8 cellular contexts compared by ENCODE assay signal in the genomic region with DNA sequence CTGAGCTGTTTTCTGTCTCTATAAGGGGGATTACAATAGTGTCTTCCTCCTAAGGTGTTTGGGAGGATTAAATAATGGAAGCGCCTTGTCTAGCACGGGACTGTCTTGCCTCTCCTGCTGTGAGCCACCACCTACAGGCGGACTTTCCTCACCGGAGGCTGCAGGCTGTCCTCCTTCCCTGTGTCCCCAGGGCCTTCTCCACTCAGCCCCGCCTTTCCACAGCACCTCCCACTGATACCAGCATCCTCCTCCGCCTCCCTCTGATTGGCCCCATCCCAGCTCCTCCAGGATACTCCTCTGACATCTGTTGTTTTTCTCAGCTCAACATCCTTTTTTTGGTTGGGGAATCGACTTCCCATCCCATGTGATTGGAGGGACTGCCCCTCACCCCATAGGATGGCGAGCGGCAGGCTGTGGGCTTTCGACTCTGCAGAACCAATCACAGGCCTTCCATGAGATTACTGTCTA. TPM values are rescaled to one million over a fixed set of nuclear protein-coding genes. Genes with fewer than 3 reads are reported as not detected.
DNase-seq lines count a peak whose midpoint lies in the region; ATAC-seq and TF ChIP-seq lines count a peak whose summit lies in the region.

No MANE protein-coding gene starts in this region.

- H3K4me3 Mint-ChIP-seq in activated T-cell treated with anti-CD3 and anti-CD28 coated beads, Interleukin-2, amount 50 U/mL, for 24 hours: peak overlapping the region; percentile 86

- no peaks in the 10 kb centered on the region for H3K9me3 Mint-ChIP-seq in activated T-cell treated with anti-CD3 and anti-CD28 coated beads, Interleukin-2, amount 50 U/mL, for 24 hours

- H3K27ac Mint-ChIP-seq in activated T-cell treated with anti-CD3 and anti-CD28 coated beads, Interleukin-2, amount 50 U/mL, for 24 hours: peak overlapping the region; percentile 94

- no peak for TF ChIP-seq CTCF in HFF-Myc (IDR thresholded peaks at IDR 0.05; ENCODE audit: low read depth, low read length, missing control alignments)
- peak in 1 of 6 experiments; percentile 8 for TF ChIP-seq CTCF in esophagus squamous epithelium (IDR thresholded peaks at IDR 0.05)
- no peak for TF ChIP-seq CTCF in suprapubic skin (IDR thresholded peaks at IDR 0.05)

- no peaks in the 10 kb centered on the region for H3K27me3 Mint-ChIP-seq in activated T-cell treated with anti-CD3 and anti-CD28 coated beads, Interleukin-2, amount 50 U/mL, for 24 hours

- no peak for ATAC-seq in activated CD4-positive, CD25-positive, alpha-beta regulatory T cell treated with anti-CD3 and anti-CD28 coated beads, Interleukin-2, amount 50 U/mL, for 24 hours

- no peaks in the 10 kb centered on the region for H3K27me3 ChIP-seq in esophagus squamous epithelium
- H3K27me3 ChIP-seq in suprapubic skin: no peaks in the 10 kb centered on the region

- peaks cover 39% of the 10 kb centered on the region for H3K4me1 Mint-ChIP-seq in activated T-cell treated with anti-CD3 and anti-CD28 coated beads, Interleukin-2, amount 50 U/mL, for 24 hours (ENCODE audit: low read depth)

- H3K4me3 ChIP-seq in HFF-Myc (replicated peaks; ENCODE audit: low read depth, low read length) (peak overlapping the region; percentile 52), esophagus squamous epithelium (peak overlapping the region; percentile 62 to 83 (median 66)), suprapubic skin (peak overlapping the region; percentile 72)

- peaks cover 0 to 25% (median 5%) of the 10 kb centered on the region in 3 donors for H3K36me3 ChIP-seq in esophagus squamous epithelium
- H3K36me3 ChIP-seq in suprapubic skin: peaks cover 21% of the 10 kb centered on the region

- peak overlapping the region; percentile 84 to 92 (median 89) for H3K27ac ChIP-seq in esophagus squamous epithelium
- H3K27ac ChIP-seq in suprapubic skin: peak overlapping the region; percentile 66

- TF ChIP-seq POLR2A in esophagus squamous epithelium (IDR thresholded peaks at IDR 0.05): no peak
- no peak for TF ChIP-seq POLR2A in suprapubic skin (IDR thresholded peaks at IDR 0.05)

- WGBS in esophagus squamous epithelium, 2 donors: 5 to 20% methylated on average over 6 to 9 of the region's 10 CpGs
- 17% methylated on average over 10 of the region's 10 CpGs for WGBS in suprapubic skin

- H3K9me3 ChIP-seq in esophagus squamous epithelium: no peaks in the 10 kb centered on the region
- no peaks in the 10 kb centered on the region for H3K9me3 ChIP-seq in suprapubic skin

- DNase-seq in DMS53 treated with DMSO at 0.1 percent for 48 hours (lab: John Stamatoyannopoulos, UW; ENCODE audit: unreplicated experiment) (peak; percentile 81), HFF-Myc (ENCODE audit: extremely low read depth, low read depth) (peak; percentile 65), NCI-H526 treated with DMSO at 0.1 percent for 48 hours (lab: John Stamatoyannopoulos, UW) (peak; percentile 2), esophagus squamous epithelium (lab: John Stamatoyannopoulos, UW) (no peak), mucosa of gallbladder (ENCODE audit: low spot score) (peak; percentile 74), suprapubic skin (ENCODE audit: low spot score in 2 of 2) (peak in 1 of 2 donors; percentile 88)
- DNase-seq in activated T-cell treated with anti-CD3 and anti-CD28 coated beads, Interleukin-2, amount 50 U/mL, for 24 hours: peak; percentile 55

- H3K4me1 ChIP-seq in esophagus squamous epithelium: peaks cover 14 to 31% (median 14%) of the 10 kb centered on the region in 3 donors
- peaks cover 25% of the 10 kb centered on the region for H3K4me1 ChIP-seq in suprapubic skin

- intact Hi-C loops in esophagus squamous epithelium (cut with DNase I): no loop called here

- TF ChIP-seq EP300 in suprapubic skin (IDR thresholded peaks at IDR 0.05): no peak

- H3K36me3 Mint-ChIP-seq in activated T-cell treated with anti-CD3 and anti-CD28 coated beads, Interleukin-2, amount 50 U/mL, for 24 hours (ENCODE audit: low read depth): peaks cover 35% of the 10 kb centered on the region

RNA-seq across cellular contexts. Expression of gene ZDHHC12, which starts 0.9 kb away (rescaled TPM):
- 10 to 100 TPM; 51.5 to 99.4 (median 77.1) TPM for total RNA-seq in esophagus squamous epithelium
- 66.2 TPM for total RNA-seq in mucosa of gallbladder
- 10 to 100 TPM; 31.5 to 90.5 (median 75.0) TPM for total RNA-seq in suprapubic skin

RNA-seq across cellular contexts. Expression of gene PKN3, which starts 22.5 kb away (rescaled TPM):
- total RNA-seq in esophagus squamous epithelium (1 to 10 TPM; 2.3 to 6.2 (median 3.2) TPM), mucosa of gallbladder (9.4 TPM), suprapubic skin (1 to 10 TPM; 3.4 to 6.0 (median 4.4) TPM)

RNA-seq across cellular contexts. Expression of gene SET, which starts 35.8 kb away (rescaled TPM):
- total RNA-seq in esophagus squamous epithelium (100 to 1,000 TPM in 3 of 4 donors, 10 to 100 TPM in 1; 83.5 to 253 (median 215) TPM), mucosa of gallbladder (198 TPM), suprapubic skin (100 to 1,000 TPM; 101 to 166 (median 161) TPM)

RNA-seq across cellular contexts. Expression of gene ZER1, which starts 46.9 kb away (rescaled TPM):
- 10 to 100 TPM; 20.1 to 51.4 (median 29.0) TPM for total RNA-seq in esophagus squamous epithelium
- total RNA-seq in mucosa of gallbladder: 52.2 TPM
- 10 to 100 TPM; 53.7 to 75.3 (median 67.7) TPM for total RNA-seq in suprapubic skin
